ENCODE assay signal across 13 cellular contexts in the genomic region with DNA sequence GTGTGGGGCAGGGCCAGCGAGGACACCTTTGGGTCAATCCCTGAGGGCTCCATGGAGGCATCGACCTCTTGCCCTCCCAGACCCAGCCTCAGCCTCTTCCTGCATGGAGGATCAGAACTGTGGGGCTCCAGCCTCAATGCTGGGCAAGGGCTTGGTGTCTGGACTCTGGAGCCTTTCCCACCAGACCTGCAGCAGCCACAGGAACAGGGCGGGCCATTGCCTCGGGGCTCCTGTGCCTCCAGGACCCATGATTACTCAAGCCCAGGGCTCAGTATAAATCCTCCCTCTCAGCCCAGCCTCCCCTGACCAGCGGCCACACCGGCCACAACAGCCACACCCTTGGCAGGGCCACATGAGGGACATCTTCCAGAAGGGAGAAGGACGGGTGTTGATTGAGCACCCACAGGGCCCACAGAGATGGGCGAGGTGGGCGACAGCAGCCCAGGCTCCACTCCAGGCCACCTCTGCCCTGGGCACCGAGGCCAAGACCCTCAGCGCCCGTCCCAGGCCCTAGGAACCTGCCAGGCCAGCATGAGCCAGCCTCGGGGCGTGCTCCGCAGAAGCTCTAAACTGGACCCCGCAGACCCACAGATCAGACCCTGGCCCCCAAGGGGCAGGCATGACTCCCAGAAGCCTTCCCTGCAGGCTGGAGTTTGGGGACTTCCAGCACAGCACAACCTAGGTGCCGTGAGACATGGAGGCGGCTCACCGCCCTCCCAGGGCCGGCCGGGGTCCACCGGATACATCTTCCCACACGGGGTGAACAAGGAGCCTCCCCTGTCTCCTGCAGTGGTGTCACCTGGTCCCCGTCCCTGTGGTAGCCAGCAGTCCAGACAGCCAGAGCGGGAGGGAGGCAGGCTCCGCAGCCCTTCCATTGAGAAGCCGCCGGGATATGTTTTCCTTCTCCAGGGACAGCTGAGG. TPM values are rescaled to one million over a fixed set of nuclear protein-coding genes. Genes with fewer than 3 reads are reported as not detected.
DNase-seq lines count a peak whose midpoint lies in the region; ATAC-seq and TF ChIP-seq lines count a peak whose summit lies in the region.
"Had no signal": no experiment of that assay in that cellular context is flagged by ENCODE, and none has a peak within 500 bp of the region (broad histone marks: within the 10 kb centered on the region; RNA-seq: fewer than 3 reads in every experiment).

No MANE protein-coding gene starts in this region.

- H3K9me3 ChIP-seq in mammary epithelial cell (replicated peaks; ENCODE audit: insufficient read depth, low read length) = no peaks in the 10 kb centered on the region
- H3K9me3 ChIP-seq in PC-9 (ENCODE audit: insufficient read depth, low read depth) = no peaks in the 10 kb centered on the region
- H3K9me3 ChIP-seq in upper lobe of right lung = no peaks in the 10 kb centered on the region
- H3K9me3 ChIP-seq in adrenal gland (replicated peaks in 1 of 3) = no peaks in the 10 kb centered on the region
- H3K9me3 ChIP-seq: body of pancreas, heart right ventricle had no signal

- no peaks in the 10 kb centered on the region for H3K27me3 Mint-ChIP-seq in MCF 10A (ENCODE audit: insufficient read depth, unreplicated experiment)

- POLR2A ChIA-PET in MCF 10A (lab: Yijun Ruan, JAX) (no interaction called here), PC-9 (lab: Charles Lee; ENCODE audit: unreplicated experiment) (no interaction called here)

- H3K36me3 Mint-ChIP-seq in MCF 10A (ENCODE audit: insufficient read depth, unreplicated experiment) = peaks cover 6% of the 10 kb centered on the region

- no peak for TF ChIP-seq POLR2A in adrenal gland (IDR thresholded peaks at IDR 0.05)

- DNase-seq in MCF 10A (ENCODE audit: unreplicated experiment) = peak; percentile 8
- DNase-seq in mammary epithelial cell = no peak
- peak in 1 of 2 experiments; percentile 62 for DNase-seq in PC-9
- peak; percentile 68 for DNase-seq in left kidney (ENCODE audit: low read depth, low spot score)
- DNase-seq in upper lobe of right lung = no peak
- no peak for DNase-seq in SIG-M5 treated with dmso at 0.1 percent for 504 hours (lab: John Stamatoyannopoulos, UW; ENCODE audit: unreplicated experiment)
- DNase-seq in NCI-H187 (lab: John Stamatoyannopoulos, UW) = no peak
- DNase-seq in adrenal gland = no peak
- DNase-seq: activated gamma-delta T cell, DND-41, heart right ventricle, nucleus accumbens had no signal

- peaks cover 18% of the 10 kb centered on the region; the same call in 1 of the 2 replicates for H3F3A ChIP-seq in PC-9 (ENCODE audit: insufficient read depth, low read depth)

- intact Hi-C loops in MCF 10A (cut with micrococcal nuclease) (no loop called here), mammary epithelial cell (cut with micrococcal nuclease) (no loop called here), PC-9 (cut with micrococcal nuclease; ENCODE audit: unreplicated experiment) (loop anchor here (1.0 kb wide), 1 partner anchor 24 kb away; no protein-coding TSS in a partner anchor), upper lobe of right lung (cut with DNase I) (no loop called here), adrenal gland (cut with DNase I) (no loop called here)

- H4K20me1 ChIP-seq in mammary epithelial cell (ENCODE audit: insufficient read depth, low read length) (peaks cover 15% of the 10 kb centered on the region), PC-9 (ENCODE audit: insufficient read depth) (peaks cover 71% of the 10 kb centered on the region)

- H3K27me3 ChIP-seq in mammary epithelial cell (ENCODE audit: insufficient read depth, low read length) (no peaks in the 10 kb centered on the region), PC-9 (ENCODE audit: insufficient read depth, low read depth) (no peaks in the 10 kb centered on the region), upper lobe of right lung (no peaks in the 10 kb centered on the region), adrenal gland (no peaks in the 10 kb centered on the region)
- H3K27me3 ChIP-seq: body of pancreas, heart right ventricle had no signal

- H3K4me2 ChIP-seq in mammary epithelial cell (ENCODE audit: insufficient read depth, low read depth, low read length) (no peak overlapping the region), PC-9 (peak overlapping the region; percentile 40)

- H3K27ac ChIP-seq in mammary epithelial cell (ENCODE audit: insufficient read depth, low read depth, low read length) = no peak overlapping the region
- no peak overlapping the region for H3K27ac ChIP-seq in PC-9
- no peak overlapping the region for H3K27ac ChIP-seq in upper lobe of right lung
- peak overlapping the region in 2 of 5 donors; percentile 38 to 88 for H3K27ac ChIP-seq in adrenal gland

- H3K9me2 ChIP-seq in PC-9 (ENCODE audit: insufficient read depth) = no peaks in the 10 kb centered on the region

- dilution Hi-C loops in mammary epithelial cell (cut with HindIII; ENCODE audit: low sequenced_read_pairs) = no loop called here

- H3K27ac Mint-ChIP-seq in MCF 10A (ENCODE audit: low read depth, unreplicated experiment) = no peak overlapping the region

- peaks cover 10% of the 10 kb centered on the region for H3K4me1 Mint-ChIP-seq in MCF 10A (ENCODE audit: insufficient read depth, unreplicated experiment)

- in situ Hi-C loops in mammary epithelial cell (cut with MboI; ENCODE audit: low sequenced_read_pairs in 2 of 2) = no loop called here

- TF ChIP-seq CTCF in MCF 10A (IDR thresholded peaks at IDR 0.05; ENCODE audit: unreplicated experiment) (no peak), mammary epithelial cell (conservative IDR thresholded peaks at IDR 0.05 in 1 of 2, IDR thresholded peaks at IDR 0.05 in 1 of 2; ENCODE audit: extremely low read depth in 1 of 2, insufficient read depth in 1 of 2, low read depth in 1 of 2, low read length in 2 of 2) (no peak), PC-9 (conservative IDR thresholded peaks at IDR 0.05) (no peak), upper lobe of right lung (IDR thresholded peaks at IDR 0.05) (no peak), adrenal gland (IDR thresholded peaks at IDR 0.05) (no peak)

- no peaks in the 10 kb centered on the region for H3K9me3 Mint-ChIP-seq in MCF 10A (ENCODE audit: unreplicated experiment)

- BruUV-seq in MCF 10A (replicated peaks; lab: Mats Ljungman, UMichigan) (no TSS peak), mammary epithelial cell (replicated peaks; lab: Mats Ljungman, UMichigan) (no TSS peak), PC-9 (replicated peaks; lab: Mats Ljungman, UMichigan) (no TSS peak)

- peak; percentile 4 for ATAC-seq in upper lobe of right lung

- H3K4me3 ChIP-seq in mammary epithelial cell (replicated peaks in 1 of 3; ENCODE audit: insufficient read depth in 1 of 3, low read depth in 2 of 3, low read length in 3 of 3) (no peak overlapping the region), PC-9 (no peak overlapping the region), upper lobe of right lung (no peak overlapping the region), adrenal gland (no peak overlapping the region)
- H3K4me3 ChIP-seq: body of pancreas had no signal

- H2AFZ ChIP-seq in mammary epithelial cell (ENCODE audit: low read depth, low read length) (no peak overlapping the region), PC-9 (no peak overlapping the region)

- peaks cover 91% of the 10 kb centered on the region for H3K79me2 ChIP-seq in mammary epithelial cell (ENCODE audit: insufficient read depth, low read length)
- peaks cover 81% of the 10 kb centered on the region for H3K79me2 ChIP-seq in PC-9 (ENCODE audit: low read depth)

- H3K4me3 Mint-ChIP-seq in MCF 10A (ENCODE audit: unreplicated experiment) = no peak overlapping the region

- CTCF ChIA-PET in MCF 10A (lab: Yijun Ruan, JAX) (no interaction called here), mammary epithelial cell (lab: Charles Lee; ENCODE audit: low non-redundant PET) (no interaction called here), PC-9 (lab: Charles Lee) (no interaction called here)

- no peak overlapping the region for H3K9ac ChIP-seq in mammary epithelial cell (ENCODE audit: insufficient read depth, low read length)

- H3K4me1 ChIP-seq in mammary epithelial cell (ENCODE audit: insufficient read depth, low read length) = peaks cover 25% of the 10 kb centered on the region
- peaks cover 41% of the 10 kb centered on the region for H3K4me1 ChIP-seq in PC-9 (replicated peaks; ENCODE audit: insufficient read depth)
- H3K4me1 ChIP-seq in upper lobe of right lung = peaks cover 77% of the 10 kb centered on the region
- H3K4me1 ChIP-seq in adrenal gland (replicated peaks in 1 of 2) = peaks cover 57 to 80% of the 10 kb centered on the region in 2 donors

- H3K36me3 ChIP-seq in mammary epithelial cell (ENCODE audit: insufficient read depth, low read length) (no peaks in the 10 kb centered on the region), PC-9 (ENCODE audit: low read depth) (no peaks in the 10 kb centered on the region), upper lobe of right lung (no peaks in the 10 kb centered on the region), adrenal gland (replicated peaks in 1 of 2) (no peaks in the 10 kb centered on the region)

- 95% methylated on average over 10 of the region's 28 CpGs for WGBS in mammary epithelial cell (ENCODE audit: low coverage, missing lambda C conversion rate)
- 58 to 85% (median 77%) methylated on average over 7 to 28 of the region's 28 CpGs for WGBS in adrenal gland, 4 donors

RNA-seq across cellular contexts. Expression of a gene that starts 25.1 kb away (rescaled TPM):
- total RNA-seq in MCF 10A (2022) (145 and 177 TPM in 2 replicates), mammary epithelial cell (100 to 1,000 TPM in 1 of 2 donors, 10 to 100 TPM in 1; 70.5 to 158 TPM), PC-9 (2021) (319 and 368 TPM in 2 replicates), upper lobe of right lung (336 TPM), adrenal gland (100 to 1,000 TPM in 7 of 8 donors, 10 to 100 TPM in 1; 85.3 to 243 (median 199) TPM)
- polyA plus RNA-seq in mammary epithelial cell (18.9 TPM), adrenal gland (100 to 1,000 TPM in 1 of 3 donors, 10 to 100 TPM in 2; 28.3 to 194 (median 53.3) TPM)
- 117 TPM for polyA minus RNA-seq in mammary epithelial cell

Comparison
In these comparisons a context has a peak if more than half of its experiments do, and no peak if none do; other contexts are left out.
1. DNase-seq: peak in MCF 10A (single experiment) and left kidney (single experiment); none in mammary epithelial cell (single experiment), upper lobe of right lung (single experiment), SIG-M5 treated with dmso at 0.1 percent for 504 hours (single experiment), NCI-H187 (0 of 2) and adrenal gland (0 of 7).